Comparison of ENCODE assay signal across 21 cellular contexts in genomic region chr1:180548686-180549326, GRCh38. TPM values are rescaled to one million over a fixed set of nuclear protein-coding genes. Genes with fewer than 3 reads are reported as not detected.
DNase-seq lines count a peak whose midpoint lies in the region; ATAC-seq, FAIRE-seq and TF ChIP-seq lines count a peak whose summit lies in the region.
"Had no signal": no experiment of that assay in that cellular context is flagged by ENCODE, and none has a peak within 500 bp of the region (broad histone marks: within the 10 kb centered on the region; RNA-seq: fewer than 3 reads in every experiment).

No MANE protein-coding gene starts in this region.

- no peaks in the 10 kb centered on the region for H3K36me3 ChIP-seq in K562 (ENCODE audit: control insufficient read depth, insufficient read depth, low read length)
- H3K36me3 ChIP-seq in parathyroid adenoma (ENCODE audit: control insufficient read depth, insufficient read depth, low read length) = no peaks in the 10 kb centered on the region
- H3K36me3 ChIP-seq in BE2C = no peaks in the 10 kb centered on the region
- no peaks in the 10 kb centered on the region for H3K36me3 ChIP-seq in A673 (ENCODE audit: insufficient read depth, low read length, poor library complexity, severe bottlenecking)
- H3K36me3 ChIP-seq: SJSA1, stomach had no signal

- H3K9me1 ChIP-seq in K562 (ENCODE audit: control insufficient read depth, insufficient read depth, low read length) = no peaks in the 10 kb centered on the region

- FAIRE-seq in K562 (lab: Jason Lieb, UNC) = no peak

- BruUV-seq in K562 (replicated peaks; lab: Mats Ljungman, UMichigan) (no TSS peak), A673 (replicated peaks; lab: Mats Ljungman, UMichigan) (no TSS peak)

- TF ChIP-seq RAD21 in K562 (CRISPR knock-in tag; conservative IDR thresholded peaks at IDR 0.05 in 1 of 2, IDR thresholded peaks at IDR 0.05 in 1 of 2) = no peak

- H3K4me2 ChIP-seq in K562 (ENCODE audit: insufficient read depth, low read length) (no peak overlapping the region), parathyroid adenoma (ENCODE audit: low read length) (no peak overlapping the region)
- H3K4me2 ChIP-seq: PC-9 had no signal

- no peaks in the 10 kb centered on the region for H3K27me3 ChIP-seq in K562 (ENCODE audit: control insufficient read depth in 2 of 2, insufficient read depth in 2 of 2, low read length in 2 of 2)
- no peaks in the 10 kb centered on the region for H3K27me3 ChIP-seq in parathyroid adenoma (ENCODE audit: control insufficient read depth, insufficient read depth, low read length)
- H3K27me3 ChIP-seq in BE2C = no peaks in the 10 kb centered on the region
- no peaks in the 10 kb centered on the region for H3K27me3 ChIP-seq in A673 (replicated peaks; ENCODE audit: insufficient read depth, low read depth, low read length, poor library complexity)
- H3K27me3 ChIP-seq: SJSA1, stomach had no signal

- DNase-seq in NCI-H1417 (lab: John Stamatoyannopoulos, UW) = peak; percentile 62 to 83 (median 83)
- no peak for DNase-seq in NCI-H1417 treated with DMSO at 0.1 percent for 48 hours (lab: John Stamatoyannopoulos, UW)
- peak; percentile 9 for DNase-seq in NCI-H2029 treated with DMSO at 0.1 percent for 48 hours (lab: John Stamatoyannopoulos, UW)
- no peak for DNase-seq in K562 (ENCODE audit: extremely low read depth in 1 of 4, low spot score in 3 of 4)
- DNase-seq in BE2C = no peak
- no peak for DNase-seq in A673 (ENCODE audit: low spot score)
- DNase-seq: 8988T; activated B cell treated with CpG ODN at 0.5 μM for 24 hours; naive thymus-derived CD8-positive, alpha-beta T cell; NCI-H524; PC-9; right cardiac atrium; stomach had no signal

- TF ChIP-seq POLR2A in K562 (conservative IDR thresholded peaks at IDR 0.05) = no peak

- no peaks in the 10 kb centered on the region for H3K9me3 ChIP-seq in K562 (replicated peaks; ENCODE audit: control insufficient read depth, insufficient read depth, low read depth, low read length)
- no peaks in the 10 kb centered on the region for H3K9me3 ChIP-seq in parathyroid adenoma (ENCODE audit: control insufficient read depth, low read length)
- H3K9me3 ChIP-seq in BE2C = no peaks in the 10 kb centered on the region
- H3K9me3 ChIP-seq in A673 (ENCODE audit: low read depth, low read length, poor library complexity, severe bottlenecking) = no peaks in the 10 kb centered on the region
- H3K9me3 ChIP-seq: SJSA1, stomach had no signal

- H4K20me1 ChIP-seq in K562 (replicated peaks; ENCODE audit: control insufficient read depth, insufficient read depth, low read length) = no peaks in the 10 kb centered on the region

- CTCF ChIA-PET in K562 (lab: Yijun Ruan, JAX; ENCODE audit: low intra/inter-chr PET ratio) (no interaction called here), A673 (lab: Charles Lee) (no interaction called here)

- no peak for TF ChIP-seq CTCF in K562 (IDR thresholded peaks at IDR 0.05 in 2 of 3, conservative IDR thresholded peaks at IDR 0.05 in 1 of 3; ENCODE audit: insufficient read depth in 2 of 3, low read depth in 1 of 3, low read length in 3 of 3)
- no peak for TF ChIP-seq CTCF in parathyroid adenoma (IDR thresholded peaks at IDR 0.05)
- TF ChIP-seq CTCF in BE2C (IDR thresholded peaks at IDR 0.05; ENCODE audit: low read depth, low read length) = no peak
- TF ChIP-seq CTCF in A673 (conservative IDR thresholded peaks at IDR 0.05; ENCODE audit: low read depth, low read length) = no peak

- no peaks in the 10 kb centered on the region for H3K79me2 ChIP-seq in K562 (ENCODE audit: control insufficient read depth, insufficient read depth, low read length)
- no peaks in the 10 kb centered on the region for H3K79me2 ChIP-seq in parathyroid adenoma

- no peak for TF ChIP-seq EP300 in K562 (IDR thresholded peaks at IDR 0.05; ENCODE audit: low read length)

- H3K4me3 ChIP-seq in K562 = no peak overlapping the region
- H3K4me3 ChIP-seq in parathyroid adenoma (ENCODE audit: low read depth, low read length) = no peak overlapping the region
- no peak overlapping the region for H3K4me3 ChIP-seq in BE2C (ENCODE audit: low read depth, low read length)
- H3K4me3 ChIP-seq in A673 (ENCODE audit: low read depth, low read length, poor library complexity, severe bottlenecking) = no peak overlapping the region
- H3K4me3 ChIP-seq: PC-9, SJSA1, stomach had no signal

- in situ Hi-C loops in K562 (cut with MboI) = no loop called here

- H3K4me1 ChIP-seq in K562 (replicated peaks in 1 of 2; ENCODE audit: control insufficient read depth in 2 of 2, insufficient read depth in 2 of 2, low read length in 2 of 2) (peaks cover 0 to 6% of the 10 kb centered on the region in 2 experiments; a peak in 2 of 5 replicates), parathyroid adenoma (peaks cover 3% of the 10 kb centered on the region), BE2C (no peaks in the 10 kb centered on the region; the same call in none of the 2 replicates), A673 (ENCODE audit: insufficient read depth, low read length, poor library complexity, severe bottlenecking) (no peaks in the 10 kb centered on the region)
- H3K4me1 ChIP-seq: SJSA1, stomach had no signal

- ATAC-seq in K562 (no peak), GM18502 (IDR thresholded peaks at IDR 0.05; ENCODE audit: poor library complexity, unreplicated experiment) (no peak)
- ATAC-seq: activated T-helper 17 cell treated with anti-CD3 and anti-CD28 coated beads, Interleukin-2, amount 50 U/mL, for 72 hours; naive thymus-derived CD8-positive, alpha-beta T cell; right cardiac atrium had no signal

- H2AFZ ChIP-seq in K562 (ENCODE audit: low read depth, low read length) (peak overlapping the region; percentile 34), parathyroid adenoma (peak overlapping the region; percentile 46)
- H2AFZ ChIP-seq: PC-9 had no signal

- H3K9ac ChIP-seq in K562 (ENCODE audit: insufficient read depth in 1 of 2, low read depth in 2 of 2, low read length in 2 of 2) = no peak overlapping the region
- H3K9ac ChIP-seq in parathyroid adenoma = no peak overlapping the region

- 71% methylated on average over 8 of the region's 8 CpGs for WGBS in K562 (ENCODE audit: insufficient coverage, low coverage, missing lambda C conversion rate)

- intact Hi-C loops in K562 (cut with micrococcal nuclease) (no loop called here), A673 (cut with micrococcal nuclease; ENCODE audit: unreplicated experiment) (no loop called here)

- H3K27ac ChIP-seq in K562 (ENCODE audit: extremely low read depth, low read depth, low read length) = no peak overlapping the region
- no peak overlapping the region for H3K27ac ChIP-seq in parathyroid adenoma
- H3K27ac ChIP-seq in A673 (ENCODE audit: low read depth, low read length, poor library complexity, severe bottlenecking) = no peak overlapping the region
- H3K27ac ChIP-seq: PC-9, SJSA1, stomach had no signal

- POLR2A ChIA-PET in K562 (lab: Yijun Ruan, JAX) = interaction anchor here (0.6 to 1.9 kb wide), 3 partner anchors 8 to 343 kb away, joined by 3 to 4 read pairs (median 4); no protein-coding TSS in a partner anchor
- POLR2A ChIA-PET in A673 (lab: Charles Lee; ENCODE audit: low non-redundant PET) = no interaction called here

TF ChIP-seq in K562, 482 proteins besides CTCF, POLR2A, EP300 and RAD21:
- TF ChIP-seq CHD4 (IDR thresholded peaks at IDR 0.05; ENCODE audit: insufficient read depth, insufficient replicate concordance, low read depth, low read length, poor library complexity, severe bottlenecking) = no peak
- TF ChIP-seq RFX1 (IDR thresholded peaks at IDR 0.05) = peak; percentile 26; the same call in 1 of the 2 replicates
- no peak for TF ChIP-seq COPS2 (conservative IDR thresholded peaks at IDR 0.05)
TF ChIP-seq in K562: peak in this region for 1.

RNA-seq across cellular contexts. Expression of gene OVAAL, which starts 10.0 kb away (rescaled TPM):
- not detected in 2 replicates for total RNA-seq in K562 (2011; cell fraction: chromatin; rRNA removed; ENCODE audit: low replicate concordance)
- not detected in 2 replicates for total RNA-seq in K562 (2011; cell fraction: nucleolus; rRNA removed)
- total RNA-seq in K562 (2011; cell fraction: nucleoplasm; rRNA removed) = not detected in 2 replicates
- 0.18 TPM in 1 of 2 replicates, not detected in the other for total RNA-seq in K562 (2014; rRNA removed)
- total RNA-seq in K562 (2014; rRNA removed; fragmentation: Illumina TruSeq; extraction: Trizol) = 0.07 and 0.16 TPM in 2 replicates
- not detected in 2 replicates for total RNA-seq in K562 (2015; rRNA removed; fragmentation: Illumina TruSeq; extraction: Trizol)
- total RNA-seq in K562 (2021) = not detected in 2 replicates
- polyA plus RNA-seq in K562 (2011; rRNA removed) = 0.04 and 0.08 TPM in 2 replicates
- 0.09 TPM in 1 of 2 replicates, not detected in the other for polyA plus RNA-seq in K562 (2011; cell fraction: cytosol; rRNA removed)
- not detected in 2 replicates for polyA plus RNA-seq in K562 (2011; cell fraction: nucleus; rRNA removed)
- 0.06 TPM in 1 of 2 replicates, not detected in the other for polyA plus RNA-seq in K562 (2012)
- 0.14 and 0.18 TPM in 2 replicates for polyA plus RNA-seq in K562 (2014; fragmentation: Illumina TruSeq; extraction: Trizol)
- under 1 TPM in 1 of 2 experiments, not detected in 1; 0.04 TPM for polyA plus RNA-seq in K562 (2014; fragmentation: Nextera tagmentation; extraction: Ambion mirVana)
- 0.18 TPM in 1 of 2 replicates, not detected in the other for polyA plus RNA-seq in K562 (2014; rRNA removed)
- not detected in 2 replicates for polyA minus RNA-seq in K562 (2011; rRNA and poly(A)+ RNA removed)
- polyA minus RNA-seq in K562 (2011; cell fraction: cytosol; rRNA and poly(A)+ RNA removed) = not detected in 2 replicates
- not detected in 2 replicates for polyA minus RNA-seq in K562 (2011; cell fraction: nucleus; rRNA and poly(A)+ RNA removed)
- 3.4 TPM for polyA plus RNA-seq in BE2C (2012; ENCODE audit: insufficient read depth, insufficient read length, low read depth)
- total RNA-seq in A673 (2021) = not detected in 2 replicates
- total RNA-seq: activated B cell treated with CpG ODN at 0.5 μM for 24 hours; activated CD8-positive, alpha-beta memory T cell treated with anti-CD3 and anti-CD28 coated beads for 36 hours; activated T-helper 17 cell treated with anti-CD3 and anti-CD28 coated beads, Interleukin-2, amount 50 U/mL, for 72 hours; naive thymus-derived CD8-positive, alpha-beta T cell; PC-9; SJSA1; stomach; T-helper 2 cell treated with Interferon-gamma antibody and Interleukin-4, amounts not matched to agents 100 ng/mL and 5 ng/mL, for 36 hours had no signal
- polyA plus RNA-seq: CD14-positive monocyte; naive thymus-derived CD8-positive, alpha-beta T cell; stomach; urinary bladder had no signal

RNA-seq across cellular contexts. Expression of gene ACBD6, which starts 46.4 kb away (rescaled TPM):
- total RNA-seq in K562 (2011; cell fraction: chromatin; rRNA removed; ENCODE audit: low replicate concordance) = 131 and 137 TPM in 2 replicates
- total RNA-seq in K562 (2011; cell fraction: nucleolus; rRNA removed) = 44.4 and 57.6 TPM in 2 replicates
- total RNA-seq in K562 (2011; cell fraction: nucleoplasm; rRNA removed) = 97.7 and 139 TPM in 2 replicates
- 96.7 and 100 TPM in 2 replicates for total RNA-seq in K562 (2014; rRNA removed)
- total RNA-seq in K562 (2014; rRNA removed; fragmentation: Illumina TruSeq; extraction: Trizol) = 90.0 and 94.3 TPM in 2 replicates
- total RNA-seq in K562 (2015; rRNA removed; fragmentation: Illumina TruSeq; extraction: Trizol) = 107 and 109 TPM in 2 replicates
- 67.7 and 69.8 TPM in 2 replicates for total RNA-seq in K562 (2021)
- polyA plus RNA-seq in K562 (2011; rRNA removed) = 74.2 and 77.7 TPM in 2 replicates
- 57.4 and 72.2 TPM in 2 replicates for polyA plus RNA-seq in K562 (2011; cell fraction: cytosol; rRNA removed)
- polyA plus RNA-seq in K562 (2011; cell fraction: nucleus; rRNA removed) = 122 and 155 TPM in 2 replicates
- 96.5 and 113 TPM in 2 replicates for polyA plus RNA-seq in K562 (2012)
- 61.9 and 70.4 TPM in 2 replicates for polyA plus RNA-seq in K562 (2014; fragmentation: Illumina TruSeq; extraction: Trizol)
- 10 to 100 TPM; 16.9 to 27.1 TPM for polyA plus RNA-seq in K562 (2014; fragmentation: Nextera tagmentation; extraction: Ambion mirVana)
- polyA plus RNA-seq in K562 (2014; rRNA removed) = 83.4 and 85.7 TPM in 2 replicates
- 135 and 141 TPM in 2 replicates for polyA minus RNA-seq in K562 (2011; rRNA and poly(A)+ RNA removed)
- polyA minus RNA-seq in K562 (2011; cell fraction: cytosol; rRNA and poly(A)+ RNA removed) = 44.7 and 45.5 TPM in 2 replicates
- 45.8 and 86.9 TPM in 2 replicates for polyA minus RNA-seq in K562 (2011; cell fraction: nucleus; rRNA and poly(A)+ RNA removed)
- 142 TPM for polyA plus RNA-seq in BE2C (2012; ENCODE audit: insufficient read depth, insufficient read length, low read depth)
- 63.7 and 66.8 TPM in 2 replicates for total RNA-seq in A673 (2021)

Comparison
In these comparisons a context has a peak if more than half of its experiments do, and no peak if none do; other contexts are left out.
1. DNase-seq: peak in NCI-H1417 (3 of 3) and NCI-H2029 treated with DMSO at 0.1 percent for 48 hours (single experiment); none in NCI-H1417 treated with DMSO at 0.1 percent for 48 hours (single experiment), K562 (0 of 4), BE2C (single experiment) and A673 (single experiment).